2 cellular contexts compared by ENCODE assay signal in the genomic region with DNA sequence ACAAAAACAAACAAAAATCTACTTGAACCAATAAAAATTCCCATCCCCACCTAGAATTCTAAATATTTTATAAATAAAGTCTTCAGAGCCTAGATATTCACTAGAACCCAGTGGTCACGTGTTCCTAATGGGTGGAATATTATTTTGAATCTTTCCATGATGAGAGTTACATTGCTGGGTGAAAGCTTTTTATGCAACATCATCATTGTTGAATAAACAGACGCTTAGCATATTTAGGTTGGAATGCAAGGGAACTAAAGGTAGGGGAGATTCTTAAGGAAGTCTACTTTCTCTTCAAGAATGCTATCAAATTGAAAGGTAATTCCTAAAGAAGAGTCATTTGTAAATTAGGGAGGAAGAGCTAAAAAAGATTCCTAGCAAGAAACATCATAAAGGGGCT.
TF ChIP-seq lines count a peak whose summit lies in the region.

No MANE protein-coding gene starts in this region.

TF ChIP-seq in HepG2, 621 proteins besides CTCF, POLR2A, EP300 and RAD21 (continued from another document):
- no peak for TF ChIP-seq PRMT3 (CRISPR knock-in tag; IDR thresholded peaks at IDR 0.05; ENCODE audit: borderline replicate concordance, low read depth)

TF ChIP-seq in WTC11, 78 proteins besides CTCF, POLR2A, EP300 and RAD21:
- TF ChIP-seq, protein P1, sequence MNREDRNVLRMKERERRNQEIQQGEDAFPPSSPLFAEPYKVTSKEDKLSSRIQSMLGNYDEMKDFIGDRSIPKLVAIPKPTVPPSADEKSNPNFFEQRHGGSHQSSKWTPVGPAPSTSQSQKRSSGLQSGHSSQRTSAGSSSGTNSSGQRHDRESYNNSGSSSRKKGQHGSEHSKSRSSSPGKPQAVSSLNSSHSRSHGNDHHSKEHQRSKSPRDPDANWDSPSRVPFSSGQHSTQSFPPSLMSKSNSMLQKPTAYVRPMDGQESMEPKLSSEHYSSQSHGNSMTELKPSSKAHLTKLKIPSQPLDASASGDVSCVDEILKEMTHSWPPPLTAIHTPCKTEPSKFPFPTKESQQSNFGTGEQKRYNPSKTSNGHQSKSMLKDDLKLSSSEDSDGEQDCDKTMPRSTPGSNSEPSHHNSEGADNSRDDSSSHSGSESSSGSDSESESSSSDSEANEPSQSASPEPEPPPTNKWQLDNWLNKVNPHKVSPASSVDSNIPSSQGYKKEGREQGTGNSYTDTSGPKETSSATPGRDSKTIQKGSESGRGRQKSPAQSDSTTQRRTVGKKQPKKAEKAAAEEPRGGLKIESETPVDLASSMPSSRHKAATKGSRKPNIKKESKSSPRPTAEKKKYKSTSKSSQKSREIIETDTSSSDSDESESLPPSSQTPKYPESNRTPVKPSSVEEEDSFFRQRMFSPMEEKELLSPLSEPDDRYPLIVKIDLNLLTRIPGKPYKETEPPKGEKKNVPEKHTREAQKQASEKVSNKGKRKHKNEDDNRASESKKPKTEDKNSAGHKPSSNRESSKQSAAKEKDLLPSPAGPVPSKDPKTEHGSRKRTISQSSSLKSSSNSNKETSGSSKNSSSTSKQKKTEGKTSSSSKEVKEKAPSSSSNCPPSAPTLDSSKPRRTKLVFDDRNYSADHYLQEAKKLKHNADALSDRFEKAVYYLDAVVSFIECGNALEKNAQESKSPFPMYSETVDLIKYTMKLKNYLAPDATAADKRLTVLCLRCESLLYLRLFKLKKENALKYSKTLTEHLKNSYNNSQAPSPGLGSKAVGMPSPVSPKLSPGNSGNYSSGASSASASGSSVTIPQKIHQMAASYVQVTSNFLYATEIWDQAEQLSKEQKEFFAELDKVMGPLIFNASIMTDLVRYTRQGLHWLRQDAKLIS (CRISPR knock-in tag; IDR thresholded peaks at IDR 0.05; ENCODE audit: borderline replicate concordance): no peak
- TF ChIP-seq RELA (CRISPR knock-in tag; IDR thresholded peaks at IDR 0.05; ENCODE audit: borderline replicate concordance) (no peak), EMX1 (CRISPR knock-in tag; IDR thresholded peaks at IDR 0.05) (no peak), NFE2L1 (CRISPR knock-in tag; IDR thresholded peaks at IDR 0.05) (no peak), GRHL2 (CRISPR knock-in tag; IDR thresholded peaks at IDR 0.05; ENCODE audit: insufficient replicate concordance, severe bottlenecking) (no peak), IRF2 (CRISPR knock-in tag; IDR thresholded peaks at IDR 0.05; ENCODE audit: borderline replicate concordance, low read depth) (no peak), NR2C2 (CRISPR knock-in tag; IDR thresholded peaks at IDR 0.05) (no peak)
- TF ChIP-seq, protein P2, sequence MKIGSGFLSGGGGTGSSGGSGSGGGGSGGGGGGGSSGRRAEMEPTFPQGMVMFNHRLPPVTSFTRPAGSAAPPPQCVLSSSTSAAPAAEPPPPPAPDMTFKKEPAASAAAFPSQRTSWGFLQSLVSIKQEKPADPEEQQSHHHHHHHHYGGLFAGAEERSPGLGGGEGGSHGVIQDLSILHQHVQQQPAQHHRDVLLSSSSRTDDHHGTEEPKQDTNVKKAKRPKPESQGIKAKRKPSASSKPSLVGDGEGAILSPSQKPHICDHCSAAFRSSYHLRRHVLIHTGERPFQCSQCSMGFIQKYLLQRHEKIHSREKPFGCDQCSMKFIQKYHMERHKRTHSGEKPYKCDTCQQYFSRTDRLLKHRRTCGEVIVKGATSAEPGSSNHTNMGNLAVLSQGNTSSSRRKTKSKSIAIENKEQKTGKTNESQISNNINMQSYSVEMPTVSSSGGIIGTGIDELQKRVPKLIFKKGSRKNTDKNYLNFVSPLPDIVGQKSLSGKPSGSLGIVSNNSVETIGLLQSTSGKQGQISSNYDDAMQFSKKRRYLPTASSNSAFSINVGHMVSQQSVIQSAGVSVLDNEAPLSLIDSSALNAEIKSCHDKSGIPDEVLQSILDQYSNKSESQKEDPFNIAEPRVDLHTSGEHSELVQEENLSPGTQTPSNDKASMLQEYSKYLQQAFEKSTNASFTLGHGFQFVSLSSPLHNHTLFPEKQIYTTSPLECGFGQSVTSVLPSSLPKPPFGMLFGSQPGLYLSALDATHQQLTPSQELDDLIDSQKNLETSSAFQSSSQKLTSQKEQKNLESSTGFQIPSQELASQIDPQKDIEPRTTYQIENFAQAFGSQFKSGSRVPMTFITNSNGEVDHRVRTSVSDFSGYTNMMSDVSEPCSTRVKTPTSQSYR (CRISPR knock-in tag; IDR thresholded peaks at IDR 0.05): no peak
